Comparison of ENCODE assay signal across 21 cellular contexts in genomic region chr20:16349518-16350295, GRCh38.
DNase-seq lines count a peak whose midpoint lies in the region; ATAC-seq and TF ChIP-seq lines count a peak whose summit lies in the region.
"Had no signal": no experiment of that assay in that cellular context is flagged by ENCODE, and none has a peak within 500 bp of the region (broad histone marks: within the 10 kb centered on the region; RNA-seq: fewer than 3 reads in every experiment).

No MANE protein-coding gene starts in this region.

- H3K4me3 Mint-ChIP-seq in nephron, result no peak overlapping the region
- no peak overlapping the region for H3K4me3 Mint-ChIP-seq in effector memory CD8-positive, alpha-beta T cell
- H3K4me3 Mint-ChIP-seq: activated CD8-positive, alpha-beta T cell treated with anti-CD3 and anti-CD28 coated beads, Interleukin-2, amount 10 ng/mL, durations not matched to agents 7 days and 5 days; activated T-helper 17 cell treated with anti-CD3 and anti-CD28 coated beads, Interleukin-2, amount 50 U/mL, for 72 hours; stimulated activated naive CD8-positive, alpha-beta T cell treated with anti-CD3 and anti-CD28 coated beads, Interleukin-15, amount 100 ng/mL, for 72 hours; T-cell had no signal

- WGBS in adrenal gland, 4 donors, result 71 to 79% (median 74%) methylated on average over 7 to 9 of the region's 9 CpGs
- 57 to 60% methylated on average over 9 of the region's 9 CpGs for WGBS in aorta, 2 donors

- DNase-seq in AG08395 (ENCODE audit: low spot score) (peak; percentile 75), HFF-Myc (ENCODE audit: extremely low read depth, low read depth) (peak; percentile 60), cardiac fibroblast (ENCODE audit: low read depth in 2 of 2) (peak; percentile 4 to 7), adrenal gland (no peak), aorta (no peak), GOT3 (lab: John Stamatoyannopoulos, UW) (no peak)
- no peak for DNase-seq in effector memory CD8-positive, alpha-beta T cell
- DNase-seq: activated CD8-positive, alpha-beta T cell treated with anti-CD3 and anti-CD28 coated beads, Interleukin-2, amount 10 ng/mL, durations not matched to agents 7 days and 5 days; BE2C; dermis blood vessel endothelial cell; DMS153; NCI-H2081 treated with DMSO at 0.1 percent for 48 hours; NCI-H748 treated with DMSO at 0.1 percent for 48 hours; Peyer's patch; stimulated activated CD4-positive, alpha-beta T cell treated with anti-CD3 and anti-CD28 coated beads, Interleukin-15, amount 100 ng/mL, for 24 hours; stimulated activated naive CD8-positive, alpha-beta T cell treated with anti-CD3 and anti-CD28 coated beads, Interleukin-15, amount 100 ng/mL, for 72 hours; T-cell had no signal

- H3K9me3 Mint-ChIP-seq in nephron, result no peaks in the 10 kb centered on the region
- no peaks in the 10 kb centered on the region for H3K9me3 Mint-ChIP-seq in effector memory CD8-positive, alpha-beta T cell
- H3K9me3 Mint-ChIP-seq: activated T-helper 17 cell treated with anti-CD3 and anti-CD28 coated beads, Interleukin-2, amount 50 U/mL, for 72 hours had no signal

- H3K36me3 ChIP-seq in adrenal gland (replicated peaks in 1 of 2), result no peaks in the 10 kb centered on the region
- H3K36me3 ChIP-seq in aorta (ENCODE audit: control insufficient read depth in 1 of 2, insufficient read depth in 2 of 2, low read length in 1 of 2), result peaks cover 0 to 3% of the 10 kb centered on the region in 2 donors
- H3K36me3 ChIP-seq: BE2C had no signal

- H3K4me1 Mint-ChIP-seq in nephron, result peaks cover 28% of the 10 kb centered on the region
- no peaks in the 10 kb centered on the region for H3K4me1 Mint-ChIP-seq in effector memory CD8-positive, alpha-beta T cell (ENCODE audit: low read depth in 2 of 2)
- H3K4me1 Mint-ChIP-seq: activated T-helper 17 cell treated with anti-CD3 and anti-CD28 coated beads, Interleukin-2, amount 50 U/mL, for 72 hours; stimulated activated naive CD8-positive, alpha-beta T cell treated with anti-CD3 and anti-CD28 coated beads, Interleukin-15, amount 100 ng/mL, for 72 hours; T-cell had no signal

- H3K4me3 ChIP-seq in HFF-Myc (replicated peaks; ENCODE audit: low read depth, low read length), result no peak overlapping the region
- no peak overlapping the region for H3K4me3 ChIP-seq in cardiac fibroblast (replicated peaks in 1 of 2; ENCODE audit: low read depth in 2 of 2, low read length in 2 of 2)
- H3K4me3 ChIP-seq in adrenal gland, result no peak overlapping the region
- no peak overlapping the region for H3K4me3 ChIP-seq in aorta (ENCODE audit: low read length in 2 of 2)
- H3K4me3 ChIP-seq: esophagus muscularis mucosa, Peyer's patch had no signal

- no peaks in the 10 kb centered on the region for H3K27me3 Mint-ChIP-seq in nephron (ENCODE audit: low read depth)
- H3K27me3 Mint-ChIP-seq in effector memory CD8-positive, alpha-beta T cell, result no peaks in the 10 kb centered on the region
- H3K27me3 Mint-ChIP-seq: activated T-helper 17 cell treated with anti-CD3 and anti-CD28 coated beads, Interleukin-2, amount 50 U/mL, for 72 hours; stimulated activated naive CD8-positive, alpha-beta T cell treated with anti-CD3 and anti-CD28 coated beads, Interleukin-15, amount 100 ng/mL, for 72 hours; T-cell had no signal

- TF ChIP-seq POLR2A in adrenal gland (IDR thresholded peaks at IDR 0.05), result no peak

- H3K27ac ChIP-seq in adrenal gland, result no peak overlapping the region
- no peak overlapping the region for H3K27ac ChIP-seq in aorta (ENCODE audit: low read depth in 1 of 2, low read length in 2 of 2)
- H3K27ac ChIP-seq: esophagus muscularis mucosa, Peyer's patch, VCaP had no signal

- H3K27ac Mint-ChIP-seq in nephron, result peak overlapping the region in 2 of 3 experiments; percentile 54 to 62
- no peak overlapping the region for H3K27ac Mint-ChIP-seq in effector memory CD8-positive, alpha-beta T cell
- H3K27ac Mint-ChIP-seq: activated CD8-positive, alpha-beta T cell treated with anti-CD3 and anti-CD28 coated beads, Interleukin-2, amount 10 ng/mL, durations not matched to agents 7 days and 5 days; activated T-helper 17 cell treated with anti-CD3 and anti-CD28 coated beads, Interleukin-2, amount 50 U/mL, for 72 hours; T-cell had no signal

- intact Hi-C loops in adrenal gland (cut with DNase I) (no loop called here), aorta (cut with DNase I) (no loop called here)

- TF ChIP-seq CTCF in HFF-Myc (IDR thresholded peaks at IDR 0.05; ENCODE audit: low read depth, low read length, missing control alignments) (no peak), cardiac fibroblast (IDR thresholded peaks at IDR 0.05; ENCODE audit: low read depth, low read length) (no peak), nephron (IDR thresholded peaks at IDR 0.05; ENCODE audit: unreplicated experiment in 3 of 3) (no peak), adrenal gland (IDR thresholded peaks at IDR 0.05) (no peak)

- no peaks in the 10 kb centered on the region for H3K27me3 ChIP-seq in adrenal gland
- H3K27me3 ChIP-seq in aorta (ENCODE audit: control insufficient read depth in 1 of 2, insufficient read depth in 2 of 2, low read length in 1 of 2), result no peaks in the 10 kb centered on the region
- H3K27me3 ChIP-seq: BE2C, esophagus muscularis mucosa, Peyer's patch had no signal

- H3K4me1 ChIP-seq in adrenal gland (replicated peaks in 1 of 2) (no peaks in the 10 kb centered on the region), aorta (ENCODE audit: control insufficient read depth in 1 of 2, insufficient read depth in 2 of 2, low read length in 2 of 2) (no peaks in the 10 kb centered on the region)
- H3K4me1 ChIP-seq: BE2C, esophagus muscularis mucosa, Peyer's patch had no signal

- peaks cover 4% of the 10 kb centered on the region for H3K36me3 Mint-ChIP-seq in nephron (ENCODE audit: low read depth)
- H3K36me3 Mint-ChIP-seq in effector memory CD8-positive, alpha-beta T cell (ENCODE audit: insufficient read depth), result no peaks in the 10 kb centered on the region

- H3K9me3 ChIP-seq in adrenal gland (replicated peaks in 1 of 3) (no peaks in the 10 kb centered on the region), aorta (ENCODE audit: control insufficient read depth, low read length) (no peaks in the 10 kb centered on the region)
- H3K9me3 ChIP-seq: BE2C, esophagus muscularis mucosa, Peyer's patch had no signal

- ATAC-seq in effector memory CD8-positive, alpha-beta T cell (replicated peaks), result no peak
- no peak for ATAC-seq in aorta (ENCODE audit: low FRiP score)
- ATAC-seq: activated CD8-positive, alpha-beta T cell treated with anti-CD3 and anti-CD28 coated beads, Interleukin-2, amount 10 ng/mL, durations not matched to agents 7 days and 5 days; activated T-helper 17 cell treated with anti-CD3 and anti-CD28 coated beads, Interleukin-2, amount 50 U/mL, for 72 hours; stimulated activated naive CD8-positive, alpha-beta T cell treated with anti-CD3 and anti-CD28 coated beads, Interleukin-15, amount 100 ng/mL, for 72 hours; T-cell had no signal

Comparison
In these comparisons a context has a peak if more than half of its experiments do, and no peak if none do; other contexts are left out.
1. DNase-seq: peak in AG08395 (single experiment), HFF-Myc (single experiment) and cardiac fibroblast (2 of 2); none in effector memory CD8-positive, alpha-beta T cell (0 of 3), adrenal gland (0 of 7), aorta (0 of 2) and GOT3 (single experiment).
2. H3K27ac Mint-ChIP-seq: peak in nephron (2 of 3); none in effector memory CD8-positive, alpha-beta T cell (0 of 2).